1 cellular context compared by ENCODE assay signal in the genomic region with DNA sequence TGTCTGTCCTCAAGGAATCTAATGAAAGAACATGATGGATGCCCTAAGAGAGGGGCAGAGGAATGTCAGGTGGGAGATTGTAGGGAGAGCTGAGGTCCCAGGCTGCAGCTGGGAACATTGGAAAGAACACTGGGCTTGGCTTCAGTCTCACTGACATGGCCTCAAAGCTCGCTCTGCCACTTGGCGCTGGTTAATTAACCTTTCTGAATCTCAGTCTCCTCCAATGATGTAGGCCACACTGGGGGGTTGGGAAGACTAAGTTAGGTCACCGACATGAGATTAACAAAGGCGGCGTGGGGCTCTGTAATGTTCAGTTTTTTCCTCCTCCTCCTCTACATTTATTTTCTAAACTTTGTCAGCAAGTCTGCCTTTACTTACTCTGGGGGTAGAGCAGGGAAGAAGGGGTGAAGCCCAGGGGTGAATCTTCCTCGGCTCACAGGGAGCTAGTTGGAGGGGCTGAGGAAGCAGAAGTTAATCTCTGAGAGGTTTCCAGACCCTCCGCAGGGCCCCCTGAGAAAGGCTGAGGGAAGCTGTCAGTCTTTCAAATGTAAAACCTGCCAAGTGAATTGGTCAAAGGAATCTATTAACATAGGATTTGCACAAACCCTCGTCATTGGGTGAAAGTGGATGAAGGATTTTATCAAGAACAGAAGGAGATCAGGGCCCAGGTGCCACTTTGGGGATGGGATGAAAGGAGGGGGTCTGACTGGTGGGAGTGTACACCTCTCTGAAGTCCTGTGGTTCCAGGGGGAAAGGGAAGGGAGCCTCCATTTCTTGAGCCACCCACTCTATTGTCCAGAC.
TF ChIP-seq lines count a peak whose summit lies in the region.

No MANE protein-coding gene starts in this region.

TF ChIP-seq in IMR-90, 13 proteins besides CTCF, POLR2A, EP300 and RAD21:
- no peak for TF ChIP-seq MXI1 (IDR thresholded peaks at IDR 0.05; ENCODE audit: borderline replicate concordance, low read depth, low read length)
- TF ChIP-seq NFE2L2 (IDR thresholded peaks at IDR 0.05; ENCODE audit: low read depth, low read length): no peak
